ENCODE assay signal across 1 cellular context in the genomic region with DNA sequence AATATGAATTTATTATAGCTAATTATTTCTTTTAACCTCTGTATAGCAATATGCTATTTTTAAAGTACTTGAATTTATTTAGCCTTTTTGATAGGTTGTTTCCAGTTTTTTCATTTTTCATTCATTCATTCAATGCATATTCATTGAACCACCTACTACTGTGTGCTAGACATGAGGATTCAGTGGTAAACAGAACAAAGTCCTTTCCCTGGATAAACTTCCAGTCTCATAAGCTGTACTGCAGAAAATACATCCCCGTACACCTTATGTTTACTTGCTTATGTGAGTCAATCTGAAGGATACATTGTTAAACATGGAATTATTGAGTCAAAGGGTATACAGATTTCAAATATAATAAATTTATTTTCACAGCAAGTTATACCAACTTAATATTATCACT.
TF ChIP-seq lines count a peak whose summit lies in the region.

No MANE protein-coding gene starts in this region.

TF ChIP-seq in HepG2, 621 proteins besides CTCF, POLR2A, EP300 and RAD21 (continues in another document):
- TF ChIP-seq, protein P1, sequence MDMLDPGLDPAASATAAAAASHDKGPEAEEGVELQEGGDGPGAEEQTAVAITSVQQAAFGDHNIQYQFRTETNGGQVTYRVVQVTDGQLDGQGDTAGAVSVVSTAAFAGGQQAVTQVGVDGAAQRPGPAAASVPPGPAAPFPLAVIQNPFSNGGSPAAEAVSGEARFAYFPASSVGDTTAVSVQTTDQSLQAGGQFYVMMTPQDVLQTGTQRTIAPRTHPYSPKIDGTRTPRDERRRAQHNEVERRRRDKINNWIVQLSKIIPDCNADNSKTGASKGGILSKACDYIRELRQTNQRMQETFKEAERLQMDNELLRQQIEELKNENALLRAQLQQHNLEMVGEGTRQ (IDR thresholded peaks at IDR 0.05; ENCODE audit: low read depth, low read length) = no peak
- TF ChIP-seq, protein P1 (CRISPR knock-in tag; IDR thresholded peaks at IDR 0.05; ENCODE audit: borderline replicate concordance) = no peak
- TF ChIP-seq MXI1 (IDR thresholded peaks at IDR 0.05; ENCODE audit: borderline replicate concordance, low read depth, low read length) (peak; percentile 39; the same call in 1 of the 3 replicates), SNAI1 (CRISPR knock-in tag; IDR thresholded peaks at IDR 0.05; ENCODE audit: borderline replicate concordance) (no peak), FOXO1 (CRISPR knock-in tag; IDR thresholded peaks at IDR 0.05) (peak; percentile 53; the same call in 1 of the 2 replicates), HNF4G (IDR thresholded peaks at IDR 0.05; ENCODE audit: borderline replicate concordance, low read depth, low read length) (peak; percentile 47; the same call in 1 of the 2 replicates), HNF4G (CRISPR knock-in tag; IDR thresholded peaks at IDR 0.05; ENCODE audit: borderline replicate concordance, low read depth) (no peak), RNF2 (conservative IDR thresholded peaks at IDR 0.05; ENCODE audit: low read depth) (no peak), HNF4A (CRISPR knock-in tag; IDR thresholded peaks at IDR 0.05) (peak; percentile 79), ZNF792 (CRISPR knock-in tag; IDR thresholded peaks at IDR 0.05) (no peak), YY1 (IDR thresholded peaks at IDR 0.05; ENCODE audit: insufficient read depth, insufficient replicate concordance, low read depth, low read length) (no peak), BCL6 (CRISPR knock-in tag; IDR thresholded peaks at IDR 0.05) (0 out of 2 replicates have a peak, but pooled peaks have one; percentile 14), SAP130 (CRISPR knock-in tag; IDR thresholded peaks at IDR 0.05; ENCODE audit: low read depth) (peak; percentile 54), ZNF570 (CRISPR knock-in tag; IDR thresholded peaks at IDR 0.05; ENCODE audit: borderline replicate concordance) (no peak), TP53 (CRISPR knock-in tag; conservative IDR thresholded peaks at IDR 0.05) (no peak), ARNTL (CRISPR knock-in tag; IDR thresholded peaks at IDR 0.05) (no peak), FOXA3 (CRISPR knock-in tag; IDR thresholded peaks at IDR 0.05) (peak; percentile 65), ZFP82 (CRISPR knock-in tag; IDR thresholded peaks at IDR 0.05; ENCODE audit: borderline replicate concordance) (no peak), HDAC2 (CRISPR knock-in tag; IDR thresholded peaks at IDR 0.05) (peak; percentile 33; the same call in 1 of the 2 replicates), U2AF1 (optimal IDR thresholded peaks at IDR 0.05; ENCODE audit: low read depth, low read length) (no peak)
- TF ChIP-seq, protein P2, sequence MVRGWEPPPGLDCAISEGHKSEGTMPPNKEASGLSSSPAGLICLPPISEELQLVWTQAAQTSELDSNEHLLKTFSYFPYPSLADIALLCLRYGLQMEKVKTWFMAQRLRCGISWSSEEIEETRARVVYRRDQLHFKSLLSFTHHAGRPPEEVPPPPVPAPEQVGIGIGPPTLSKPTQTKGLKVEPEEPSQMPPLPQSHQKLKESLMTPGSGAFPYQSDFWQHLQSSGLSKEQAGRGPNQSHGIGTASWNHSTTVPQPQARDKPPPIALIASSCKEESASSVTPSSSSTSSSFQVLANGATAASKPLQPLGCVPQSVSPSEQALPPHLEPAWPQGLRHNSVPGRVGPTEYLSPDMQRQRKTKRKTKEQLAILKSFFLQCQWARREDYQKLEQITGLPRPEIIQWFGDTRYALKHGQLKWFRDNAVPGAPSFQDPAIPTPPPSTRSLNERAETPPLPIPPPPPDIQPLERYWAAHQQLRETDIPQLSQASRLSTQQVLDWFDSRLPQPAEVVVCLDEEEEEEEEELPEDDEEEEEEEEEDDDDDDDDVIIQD (CRISPR knock-in tag; IDR thresholded peaks at IDR 0.05; ENCODE audit: low read depth) = peak; percentile 64; the same call in 1 of the 2 replicates
- TF ChIP-seq, protein P3, sequence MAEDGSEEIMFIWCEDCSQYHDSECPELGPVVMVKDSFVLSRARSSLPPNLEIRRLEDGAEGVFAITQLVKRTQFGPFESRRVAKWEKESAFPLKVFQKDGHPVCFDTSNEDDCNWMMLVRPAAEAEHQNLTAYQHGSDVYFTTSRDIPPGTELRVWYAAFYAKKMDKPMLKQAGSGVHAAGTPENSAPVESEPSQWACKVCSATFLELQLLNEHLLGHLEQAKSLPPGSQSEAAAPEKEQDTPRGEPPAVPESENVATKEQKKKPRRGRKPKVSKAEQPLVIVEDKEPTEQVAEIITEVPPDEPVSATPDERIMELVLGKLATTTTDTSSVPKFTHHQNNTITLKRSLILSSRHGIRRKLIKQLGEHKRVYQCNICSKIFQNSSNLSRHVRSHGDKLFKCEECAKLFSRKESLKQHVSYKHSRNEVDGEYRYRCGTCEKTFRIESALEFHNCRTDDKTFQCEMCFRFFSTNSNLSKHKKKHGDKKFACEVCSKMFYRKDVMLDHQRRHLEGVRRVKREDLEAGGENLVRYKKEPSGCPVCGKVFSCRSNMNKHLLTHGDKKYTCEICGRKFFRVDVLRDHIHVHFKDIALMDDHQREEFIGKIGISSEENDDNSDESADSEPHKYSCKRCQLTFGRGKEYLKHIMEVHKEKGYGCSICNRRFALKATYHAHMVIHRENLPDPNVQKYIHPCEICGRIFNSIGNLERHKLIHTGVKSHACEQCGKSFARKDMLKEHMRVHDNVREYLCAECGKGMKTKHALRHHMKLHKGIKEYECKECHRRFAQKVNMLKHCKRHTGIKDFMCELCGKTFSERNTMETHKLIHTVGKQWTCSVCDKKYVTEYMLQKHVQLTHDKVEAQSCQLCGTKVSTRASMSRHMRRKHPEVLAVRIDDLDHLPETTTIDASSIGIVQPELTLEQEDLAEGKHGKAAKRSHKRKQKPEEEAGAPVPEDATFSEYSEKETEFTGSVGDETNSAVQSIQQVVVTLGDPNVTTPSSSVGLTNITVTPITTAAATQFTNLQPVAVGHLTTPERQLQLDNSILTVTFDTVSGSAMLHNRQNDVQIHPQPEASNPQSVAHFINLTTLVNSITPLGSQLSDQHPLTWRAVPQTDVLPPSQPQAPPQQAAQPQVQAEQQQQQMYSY (CRISPR knock-in tag; IDR thresholded peaks at IDR 0.05) = no peak
- TF ChIP-seq, protein P4, sequence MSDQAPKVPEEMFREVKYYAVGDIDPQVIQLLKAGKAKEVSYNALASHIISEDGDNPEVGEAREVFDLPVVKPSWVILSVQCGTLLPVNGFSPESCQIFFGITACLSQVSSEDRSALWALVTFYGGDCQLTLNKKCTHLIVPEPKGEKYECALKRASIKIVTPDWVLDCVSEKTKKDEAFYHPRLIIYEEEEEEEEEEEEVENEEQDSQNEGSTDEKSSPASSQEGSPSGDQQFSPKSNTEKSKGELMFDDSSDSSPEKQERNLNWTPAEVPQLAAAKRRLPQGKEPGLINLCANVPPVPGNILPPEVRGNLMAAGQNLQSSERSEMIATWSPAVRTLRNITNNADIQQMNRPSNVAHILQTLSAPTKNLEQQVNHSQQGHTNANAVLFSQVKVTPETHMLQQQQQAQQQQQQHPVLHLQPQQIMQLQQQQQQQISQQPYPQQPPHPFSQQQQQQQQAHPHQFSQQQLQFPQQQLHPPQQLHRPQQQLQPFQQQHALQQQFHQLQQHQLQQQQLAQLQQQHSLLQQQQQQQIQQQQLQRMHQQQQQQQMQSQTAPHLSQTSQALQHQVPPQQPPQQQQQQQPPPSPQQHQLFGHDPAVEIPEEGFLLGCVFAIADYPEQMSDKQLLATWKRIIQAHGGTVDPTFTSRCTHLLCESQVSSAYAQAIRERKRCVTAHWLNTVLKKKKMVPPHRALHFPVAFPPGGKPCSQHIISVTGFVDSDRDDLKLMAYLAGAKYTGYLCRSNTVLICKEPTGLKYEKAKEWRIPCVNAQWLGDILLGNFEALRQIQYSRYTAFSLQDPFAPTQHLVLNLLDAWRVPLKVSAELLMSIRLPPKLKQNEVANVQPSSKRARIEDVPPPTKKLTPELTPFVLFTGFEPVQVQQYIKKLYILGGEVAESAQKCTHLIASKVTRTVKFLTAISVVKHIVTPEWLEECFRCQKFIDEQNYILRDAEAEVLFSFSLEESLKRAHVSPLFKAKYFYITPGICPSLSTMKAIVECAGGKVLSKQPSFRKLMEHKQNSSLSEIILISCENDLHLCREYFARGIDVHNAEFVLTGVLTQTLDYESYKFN (CRISPR knock-in tag; conservative IDR thresholded peaks at IDR 0.05) = peak; percentile 58
- TF ChIP-seq, protein P5, sequence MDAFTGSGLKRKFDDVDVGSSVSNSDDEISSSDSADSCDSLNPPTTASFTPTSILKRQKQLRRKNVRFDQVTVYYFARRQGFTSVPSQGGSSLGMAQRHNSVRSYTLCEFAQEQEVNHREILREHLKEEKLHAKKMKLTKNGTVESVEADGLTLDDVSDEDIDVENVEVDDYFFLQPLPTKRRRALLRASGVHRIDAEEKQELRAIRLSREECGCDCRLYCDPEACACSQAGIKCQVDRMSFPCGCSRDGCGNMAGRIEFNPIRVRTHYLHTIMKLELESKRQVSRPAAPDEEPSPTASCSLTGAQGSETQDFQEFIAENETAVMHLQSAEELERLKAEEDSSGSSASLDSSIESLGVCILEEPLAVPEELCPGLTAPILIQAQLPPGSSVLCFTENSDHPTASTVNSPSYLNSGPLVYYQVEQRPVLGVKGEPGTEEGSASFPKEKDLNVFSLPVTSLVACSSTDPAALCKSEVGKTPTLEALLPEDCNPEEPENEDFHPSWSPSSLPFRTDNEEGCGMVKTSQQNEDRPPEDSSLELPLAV (CRISPR knock-in tag; conservative IDR thresholded peaks at IDR 0.05; ENCODE audit: low read depth) = no peak
- TF ChIP-seq, protein P6, sequence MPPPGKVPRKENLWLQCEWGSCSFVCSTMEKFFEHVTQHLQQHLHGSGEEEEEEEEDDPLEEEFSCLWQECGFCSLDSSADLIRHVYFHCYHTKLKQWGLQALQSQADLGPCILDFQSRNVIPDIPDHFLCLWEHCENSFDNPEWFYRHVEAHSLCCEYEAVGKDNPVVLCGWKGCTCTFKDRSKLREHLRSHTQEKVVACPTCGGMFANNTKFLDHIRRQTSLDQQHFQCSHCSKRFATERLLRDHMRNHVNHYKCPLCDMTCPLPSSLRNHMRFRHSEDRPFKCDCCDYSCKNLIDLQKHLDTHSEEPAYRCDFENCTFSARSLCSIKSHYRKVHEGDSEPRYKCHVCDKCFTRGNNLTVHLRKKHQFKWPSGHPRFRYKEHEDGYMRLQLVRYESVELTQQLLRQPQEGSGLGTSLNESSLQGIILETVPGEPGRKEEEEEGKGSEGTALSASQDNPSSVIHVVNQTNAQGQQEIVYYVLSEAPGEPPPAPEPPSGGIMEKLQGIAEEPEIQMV (CRISPR knock-in tag; IDR thresholded peaks at IDR 0.05; ENCODE audit: low read depth) = no peak
- TF ChIP-seq, protein P7, sequence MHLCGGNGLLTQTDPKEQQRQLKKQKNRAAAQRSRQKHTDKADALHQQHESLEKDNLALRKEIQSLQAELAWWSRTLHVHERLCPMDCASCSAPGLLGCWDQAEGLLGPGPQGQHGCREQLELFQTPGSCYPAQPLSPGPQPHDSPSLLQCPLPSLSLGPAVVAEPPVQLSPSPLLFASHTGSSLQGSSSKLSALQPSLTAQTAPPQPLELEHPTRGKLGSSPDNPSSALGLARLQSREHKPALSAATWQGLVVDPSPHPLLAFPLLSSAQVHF (CRISPR knock-in tag; IDR thresholded peaks at IDR 0.05) = no peak
- TF ChIP-seq, protein P8, sequence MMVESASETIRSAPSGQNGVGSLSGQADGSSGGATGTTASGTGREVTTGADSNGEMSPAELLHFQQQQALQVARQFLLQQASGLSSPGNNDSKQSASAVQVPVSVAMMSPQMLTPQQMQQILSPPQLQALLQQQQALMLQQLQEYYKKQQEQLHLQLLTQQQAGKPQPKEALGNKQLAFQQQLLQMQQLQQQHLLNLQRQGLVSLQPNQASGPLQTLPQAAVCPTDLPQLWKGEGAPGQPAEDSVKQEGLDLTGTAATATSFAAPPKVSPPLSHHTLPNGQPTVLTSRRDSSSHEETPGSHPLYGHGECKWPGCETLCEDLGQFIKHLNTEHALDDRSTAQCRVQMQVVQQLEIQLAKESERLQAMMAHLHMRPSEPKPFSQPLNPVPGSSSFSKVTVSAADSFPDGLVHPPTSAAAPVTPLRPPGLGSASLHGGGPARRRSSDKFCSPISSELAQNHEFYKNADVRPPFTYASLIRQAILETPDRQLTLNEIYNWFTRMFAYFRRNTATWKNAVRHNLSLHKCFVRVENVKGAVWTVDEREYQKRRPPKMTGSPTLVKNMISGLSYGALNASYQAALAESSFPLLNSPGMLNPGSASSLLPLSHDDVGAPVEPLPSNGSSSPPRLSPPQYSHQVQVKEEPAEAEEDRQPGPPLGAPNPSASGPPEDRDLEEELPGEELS (CRISPR knock-in tag; IDR thresholded peaks at IDR 0.05) = peak; percentile 68; the same call in 1 of the 2 replicates
- TF ChIP-seq, protein P9, sequence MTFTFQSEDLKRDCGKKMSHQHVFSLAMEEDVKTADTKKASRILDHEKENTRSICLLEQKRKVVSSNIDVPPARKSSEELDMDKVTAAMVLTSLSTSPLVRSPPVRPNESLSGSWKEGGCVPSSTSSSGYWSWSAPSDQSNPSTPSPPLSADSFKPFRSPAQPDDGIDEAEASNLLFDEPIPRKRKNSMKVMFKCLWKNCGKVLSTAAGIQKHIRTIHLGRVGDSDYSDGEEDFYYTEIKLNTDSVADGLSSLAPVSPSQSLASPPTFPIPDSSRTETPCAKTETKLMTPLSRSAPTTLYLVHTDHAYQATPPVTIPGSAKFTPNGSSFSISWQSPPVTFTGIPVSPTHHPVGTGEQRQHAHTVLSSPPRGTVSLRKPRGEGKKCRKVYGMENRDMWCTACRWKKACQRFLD (CRISPR knock-in tag; IDR thresholded peaks at IDR 0.05; ENCODE audit: borderline replicate concordance) = no peak
